Comparison of ENCODE assay signal across 9 cellular contexts in genomic region chr5:88724201-88724600, GRCh38.
DNase-seq lines count a peak whose midpoint lies in the region; ATAC-seq and TF ChIP-seq lines count a peak whose summit lies in the region.
"Had no signal": no experiment of that assay in that cellular context is flagged by ENCODE, and none has a peak within 500 bp of the region (broad histone marks: within the 10 kb centered on the region; RNA-seq: fewer than 3 reads in every experiment).

No MANE protein-coding gene starts in this region.

- H3K4me1 ChIP-seq in HCT116 (ENCODE audit: control insufficient read depth in 1 of 2, insufficient read depth in 2 of 2, low read length in 2 of 2) (no peaks in the 10 kb centered on the region), adipocyte (ENCODE audit: control insufficient read depth, insufficient read depth, low read length) (no peaks in the 10 kb centered on the region), stomach (no peaks in the 10 kb centered on the region)

- no peaks in the 10 kb centered on the region for H3K9me3 ChIP-seq in HCT116 (ENCODE audit: control insufficient read depth in 1 of 2, insufficient read depth in 1 of 2, low read depth in 1 of 2, low read length in 2 of 2)
- H3K9me3 ChIP-seq in adipocyte (ENCODE audit: control insufficient read depth, low read length), result no peaks in the 10 kb centered on the region
- no peaks in the 10 kb centered on the region for H3K9me3 ChIP-seq in stomach

- ATAC-seq in HCT116 (0 out of 2 replicates have a peak, but pooled peaks have one; percentile 44), HG03460 (IDR thresholded peaks at IDR 0.05; ENCODE audit: unreplicated experiment) (no peak), GM19328 (IDR thresholded peaks at IDR 0.05; ENCODE audit: unreplicated experiment) (no peak)

- RAD21 ChIA-PET in HCT116 (lab: Charles Lee; ENCODE audit: low non-redundant PET in 1 of 2, low total read pairs in 2 of 2, uncharacterized antibody in 2 of 2, unreplicated experiment in 2 of 2), result interaction anchor here (1.2 to 1.5 kb wide), 3 partner anchors 34 to 943 kb away, joined by 5 to 7 read pairs (median 5); no protein-coding TSS in a partner anchor

- peak; percentile 58 for TF ChIP-seq RAD21 in HCT116 (IDR thresholded peaks at IDR 0.05; ENCODE audit: low read depth)

- TF ChIP-seq POLR2A in HCT116 (IDR thresholded peaks at IDR 0.05; ENCODE audit: borderline replicate concordance, extremely low read depth, insufficient read depth, insufficient read length), result no peak
- no peak for TF ChIP-seq POLR2A in stomach (IDR thresholded peaks at IDR 0.05)

- BruUV-seq in HCT116 (replicated peaks; lab: Mats Ljungman, UMichigan), result no TSS peak

- H2AFZ ChIP-seq in HCT116 (ENCODE audit: low read depth, low read length, poor library complexity, severe bottlenecking), result no peak overlapping the region

- no peak for TF ChIP-seq EP300 in stomach (IDR thresholded peaks at IDR 0.05)

- no peak overlapping the region for H3K4me2 ChIP-seq in HCT116 (ENCODE audit: low read length)

- H3K36me3 ChIP-seq in HCT116 (ENCODE audit: control insufficient read depth in 1 of 2, insufficient read depth in 2 of 2, low read length in 2 of 2) (no peaks in the 10 kb centered on the region), adipocyte (ENCODE audit: control insufficient read depth, insufficient read depth, low read length, severe bottlenecking) (peaks cover 25% of the 10 kb centered on the region), kidney epithelial cell (ENCODE audit: control insufficient read depth, insufficient read depth, low read length) (no peaks in the 10 kb centered on the region), stomach (peaks cover 0 to 29% (median 25%) of the 10 kb centered on the region in 4 donors)

- H3K27ac ChIP-seq in HCT116 (ENCODE audit: low read depth, low read length) (no peak overlapping the region), stomach (no peak overlapping the region)

- CTCF ChIA-PET in HCT116 (lab: Charles Lee), result interaction anchor here (0.6 to 3.7 kb wide), 16 partner anchors 9 to 1654 kb away, joined by 3 to 79 read pairs (median 4); partner anchors contain the start of gene CCNH

- no peaks in the 10 kb centered on the region for H3K79me2 ChIP-seq in HCT116 (ENCODE audit: insufficient read depth, low read length)

- no peaks in the 10 kb centered on the region for H3K9me2 ChIP-seq in HCT116 (ENCODE audit: insufficient read depth)

- DNase-seq in AG10803 (ENCODE audit: low read depth) (no peak), HCT116 (ENCODE audit: low read depth, low spot score) (peak; percentile 8), adipocyte (ENCODE audit: low read depth) (peak; percentile 18), kidney epithelial cell (ENCODE audit: low read depth) (no peak), GDM1 (lab: John Stamatoyannopoulos, UW) (no peak), stomach (no peak)
- DNase-seq: NCI-H2029 treated with DMSO at 0.1 percent for 48 hours had no signal

- H3K27me3 ChIP-seq in HCT116 (ENCODE audit: insufficient read depth, low read length) (no peaks in the 10 kb centered on the region), adipocyte (replicated peaks; ENCODE audit: control insufficient read depth, insufficient read depth, low read length) (no peaks in the 10 kb centered on the region), kidney epithelial cell (ENCODE audit: control insufficient read depth, insufficient read depth, low read length) (no peaks in the 10 kb centered on the region), stomach (peaks cover 0 to 9% (median 0%) of the 10 kb centered on the region in 3 donors)

- H4K20me1 ChIP-seq in HCT116 (ENCODE audit: insufficient read depth), result no peaks in the 10 kb centered on the region

- intact Hi-C loops in HCT116 (cut with micrococcal nuclease) (loop anchor here (1.0 to 10.0 kb wide), 3 partner anchors 943 to 1661 kb away; no protein-coding TSS in a partner anchor), stomach (cut with DNase I; ENCODE audit: low total_unique reads) (no loop called here)

- POLR2A ChIA-PET in HCT116 (lab: Charles Lee), result interaction anchor here (1.2 kb wide), 1 partner anchor 943 kb away, joined by 4 read pairs; no protein-coding TSS in a partner anchor

- 23 to 48% (median 32%) methylated on average over 2 of the region's 2 CpGs for WGBS in stomach, 5 donors

- H3K4me3 ChIP-seq in AG10803 (ENCODE audit: low read length) (no peak overlapping the region), HCT116 (replicated peaks in 1 of 2; ENCODE audit: low read depth in 1 of 2, low read length in 2 of 2) (no peak overlapping the region), adipocyte (ENCODE audit: low read length) (no peak overlapping the region), kidney epithelial cell (ENCODE audit: low read depth, low read length) (no peak overlapping the region), stomach (no peak overlapping the region)

- H3K9ac ChIP-seq in HCT116 (ENCODE audit: low read length), result no peak overlapping the region
- no peak overlapping the region for H3K9ac ChIP-seq in adipocyte (ENCODE audit: low read length)

- TF ChIP-seq CTCF in AG10803 (conservative IDR thresholded peaks at IDR 0.05; ENCODE audit: low read length), result peak; percentile 39
- peak; percentile 20 to 51 (median 27); a peak in 4 of 6 replicates for TF ChIP-seq CTCF in HCT116 (IDR thresholded peaks at IDR 0.05 in 2 of 3, conservative IDR thresholded peaks at IDR 0.05 in 1 of 3; ENCODE audit: borderline replicate concordance in 1 of 3, insufficient read depth in 1 of 3, low read depth in 2 of 3, low read length in 2 of 3)
- peak; percentile 6 for TF ChIP-seq CTCF in kidney epithelial cell (IDR thresholded peaks at IDR 0.05; ENCODE audit: insufficient read depth, low read length, poor library complexity, severe bottlenecking)
- TF ChIP-seq CTCF in stomach (IDR thresholded peaks at IDR 0.05), result peak in 2 of 7 experiments; percentile 13 to 16

TF ChIP-seq in HCT116, 20 proteins besides CTCF, POLR2A, EP300 and RAD21 (continues in another document):
- TF ChIP-seq SIN3A (IDR thresholded peaks at IDR 0.05; ENCODE audit: low read depth) (no peak), ZFX (IDR thresholded peaks at IDR 0.05) (no peak), SRF (IDR thresholded peaks at IDR 0.05; ENCODE audit: low read depth) (no peak), TCF7L2 (IDR thresholded peaks at IDR 0.05; ENCODE audit: borderline replicate concordance, extremely low read depth, insufficient read depth, insufficient read length) (no peak), ZNF274 (IDR thresholded peaks at IDR 0.05; ENCODE audit: low read depth, low read length) (no peak), JUND (IDR thresholded peaks at IDR 0.05) (no peak), FOSL1 (IDR thresholded peaks at IDR 0.05; ENCODE audit: low read depth) (no peak), ZBTB33 (IDR thresholded peaks at IDR 0.05; ENCODE audit: extremely low read depth, insufficient replicate concordance, low read length) (no peak), MAX (IDR thresholded peaks at IDR 0.05) (no peak), EGR1 (IDR thresholded peaks at IDR 0.05; ENCODE audit: low read depth) (no peak), POLR2AphosphoS5 (IDR thresholded peaks at IDR 0.05; ENCODE audit: low read depth, low read length) (no peak), EZH2 (IDR thresholded peaks at IDR 0.05) (no peak)
- TF ChIP-seq, protein P1, sequence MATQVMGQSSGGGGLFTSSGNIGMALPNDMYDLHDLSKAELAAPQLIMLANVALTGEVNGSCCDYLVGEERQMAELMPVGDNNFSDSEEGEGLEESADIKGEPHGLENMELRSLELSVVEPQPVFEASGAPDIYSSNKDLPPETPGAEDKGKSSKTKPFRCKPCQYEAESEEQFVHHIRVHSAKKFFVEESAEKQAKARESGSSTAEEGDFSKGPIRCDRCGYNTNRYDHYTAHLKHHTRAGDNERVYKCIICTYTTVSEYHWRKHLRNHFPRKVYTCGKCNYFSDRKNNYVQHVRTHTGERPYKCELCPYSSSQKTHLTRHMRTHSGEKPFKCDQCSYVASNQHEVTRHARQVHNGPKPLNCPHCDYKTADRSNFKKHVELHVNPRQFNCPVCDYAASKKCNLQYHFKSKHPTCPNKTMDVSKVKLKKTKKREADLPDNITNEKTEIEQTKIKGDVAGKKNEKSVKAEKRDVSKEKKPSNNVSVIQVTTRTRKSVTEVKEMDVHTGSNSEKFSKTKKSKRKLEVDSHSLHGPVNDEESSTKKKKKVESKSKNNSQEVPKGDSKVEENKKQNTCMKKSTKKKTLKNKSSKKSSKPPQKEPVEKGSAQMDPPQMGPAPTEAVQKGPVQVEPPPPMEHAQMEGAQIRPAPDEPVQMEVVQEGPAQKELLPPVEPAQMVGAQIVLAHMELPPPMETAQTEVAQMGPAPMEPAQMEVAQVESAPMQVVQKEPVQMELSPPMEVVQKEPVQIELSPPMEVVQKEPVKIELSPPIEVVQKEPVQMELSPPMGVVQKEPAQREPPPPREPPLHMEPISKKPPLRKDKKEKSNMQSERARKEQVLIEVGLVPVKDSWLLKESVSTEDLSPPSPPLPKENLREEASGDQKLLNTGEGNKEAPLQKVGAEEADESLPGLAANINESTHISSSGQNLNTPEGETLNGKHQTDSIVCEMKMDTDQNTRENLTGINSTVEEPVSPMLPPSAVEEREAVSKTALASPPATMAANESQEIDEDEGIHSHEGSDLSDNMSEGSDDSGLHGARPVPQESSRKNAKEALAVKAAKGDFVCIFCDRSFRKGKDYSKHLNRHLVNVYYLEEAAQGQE (IDR thresholded peaks at IDR 0.05; ENCODE audit: low read depth), result no peak
- TF ChIP-seq, protein P2, sequence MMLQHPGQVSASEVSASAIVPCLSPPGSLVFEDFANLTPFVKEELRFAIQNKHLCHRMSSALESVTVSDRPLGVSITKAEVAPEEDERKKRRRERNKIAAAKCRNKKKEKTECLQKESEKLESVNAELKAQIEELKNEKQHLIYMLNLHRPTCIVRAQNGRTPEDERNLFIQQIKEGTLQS (IDR thresholded peaks at IDR 0.05), result no peak

Comparison
In these comparisons a context has a peak if more than half of its experiments do, and no peak if none do; other contexts are left out.
1. DNase-seq: peak in HCT116 (single experiment) and adipocyte (single experiment); none in AG10803 (single experiment), kidney epithelial cell (single experiment), GDM1 (single experiment) and stomach (single experiment).